17 cellular contexts compared by ENCODE assay signal in the genomic region with DNA sequence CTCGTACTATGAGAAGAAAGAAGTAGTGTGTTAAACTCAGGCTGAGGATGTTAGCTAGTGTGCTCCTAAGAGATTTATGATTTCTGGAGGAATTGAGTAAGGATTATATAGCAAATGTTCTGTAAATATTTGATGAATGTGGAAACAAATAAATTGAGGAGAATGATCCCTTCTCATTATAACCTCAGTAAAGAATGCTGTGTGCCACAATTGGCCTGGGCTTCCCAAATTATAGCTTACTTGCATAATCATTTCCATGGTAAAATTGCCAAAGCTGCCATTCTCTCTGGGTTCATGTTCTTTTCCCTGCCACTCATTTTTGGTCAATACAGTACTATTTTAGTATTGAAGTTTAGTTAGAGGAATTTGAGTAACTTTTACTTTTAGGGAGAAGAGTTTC.
A peak's percentile ranks its signal among the peaks of the same experiment; 100 is the strongest.
DNase-seq lines count a peak whose midpoint lies in the region; ATAC-seq and TF ChIP-seq lines count a peak whose summit lies in the region.
"Had no signal": no experiment of that assay in that cellular context is flagged by ENCODE, and none has a peak within 500 bp of the region (broad histone marks: within the 10 kb centered on the region; RNA-seq: fewer than 3 reads in every experiment).

No MANE protein-coding gene starts in this region.

- H3K27me3 ChIP-seq in MG63, result no peaks in the 10 kb centered on the region
- H3K27me3 ChIP-seq: BLaER1 treated with 17β-estradiol and CSF1 and Interleukin-3, amounts not matched to agents 10 nM and 100 nM had no signal

- H3K9me3 ChIP-seq in mucosa of descending colon (no peaks in the 10 kb centered on the region), MG63 (no peaks in the 10 kb centered on the region)

- H3K4me1 ChIP-seq in mucosa of descending colon (ENCODE audit: low read depth), result no peaks in the 10 kb centered on the region
- H3K4me1 ChIP-seq: BLaER1 treated with 17β-estradiol and CSF1 and Interleukin-3, amounts not matched to agents 10 nM and 100 nM had no signal

- peaks cover 3% of the 10 kb centered on the region for H3K9me3 Mint-ChIP-seq in natural killer cell treated with Interleukin-12 subunit alpha and Interleukin-12 subunit beta and Interleukin-15 and Interleukin-18, amount 100 ng/mL, for 72 hours

- intact Hi-C loops in mucosa of descending colon (cut with DNase I, micrococcal nuclease), result no loop called here

- H3K4me3 ChIP-seq in LNCaP clone FGC (ENCODE audit: low read depth, low read length) (no peak overlapping the region), mucosa of descending colon (no peak overlapping the region), MG63 (no peak overlapping the region)
- H3K4me3 ChIP-seq: BLaER1 treated with 17β-estradiol and CSF1 and Interleukin-3, amounts not matched to agents 10 nM and 100 nM; GM12878 had no signal

- H3K27ac Mint-ChIP-seq in natural killer cell treated with Interleukin-12 subunit alpha and Interleukin-12 subunit beta and Interleukin-15 and Interleukin-18, amount 100 ng/mL, for 72 hours, result no peak overlapping the region
- H3K27ac Mint-ChIP-seq: B cell; CD8-positive, alpha-beta T cell; H9 had no signal

- no peaks in the 10 kb centered on the region for H3K27me3 Mint-ChIP-seq in natural killer cell treated with Interleukin-12 subunit alpha and Interleukin-12 subunit beta and Interleukin-15 and Interleukin-18, amount 100 ng/mL, for 72 hours
- H3K27me3 Mint-ChIP-seq: B cell had no signal

- TF ChIP-seq CTCF in LNCaP clone FGC (IDR thresholded peaks at IDR 0.05; ENCODE audit: control insufficient read depth, extremely low read depth, insufficient read depth) (no peak), VCaP (conservative IDR thresholded peaks at IDR 0.05) (no peak), mucosa of descending colon (IDR thresholded peaks at IDR 0.05) (no peak)

- peak; percentile 22 for ATAC-seq in mucosa of descending colon
- ATAC-seq in natural killer cell treated with Interleukin-12 subunit alpha and Interleukin-12 subunit beta and Interleukin-15 and Interleukin-18, amount 100 ng/mL, for 72 hours, result no peak
- ATAC-seq: CD8-positive, alpha-beta T cell; GM12878 had no signal

- H3K4me3 Mint-ChIP-seq in natural killer cell treated with Interleukin-12 subunit alpha and Interleukin-12 subunit beta and Interleukin-15 and Interleukin-18, amount 100 ng/mL, for 72 hours, result no peak overlapping the region
- H3K4me3 Mint-ChIP-seq: B cell; CD8-positive, alpha-beta T cell; H9 had no signal

- H3K27ac ChIP-seq in VCaP, result peak overlapping the region; percentile 67
- H3K27ac ChIP-seq: BLaER1 treated with 17β-estradiol and CSF1 and Interleukin-3, amounts not matched to agents 10 nM and 100 nM had no signal

- peak; percentile 83 for DNase-seq in LNCaP clone FGC (ENCODE audit: low read depth)
- no peak for DNase-seq in mucosa of descending colon
- no peak for DNase-seq in natural killer cell treated with Interleukin-12 subunit alpha and Interleukin-12 subunit beta and Interleukin-15 and Interleukin-18, amount 100 ng/mL, for 72 hours (ENCODE audit: low spot score)
- DNase-seq in NCI-H2107 treated with DMSO at 0.1 percent for 48 hours (lab: John Stamatoyannopoulos, UW; ENCODE audit: unreplicated experiment), result no peak
- no peak for DNase-seq in MG63
- no peak for DNase-seq in NCI-H146 (lab: John Stamatoyannopoulos, UW)
- DNase-seq: CD8-positive, alpha-beta T cell; DMS 273 treated with DMSO at 0.1 percent for 48 hours; DMS53; DND-41; EL; H9; IMR-90 had no signal

- H3K36me3 Mint-ChIP-seq in natural killer cell treated with Interleukin-12 subunit alpha and Interleukin-12 subunit beta and Interleukin-15 and Interleukin-18, amount 100 ng/mL, for 72 hours, result peaks cover 4% of the 10 kb centered on the region
- H3K36me3 Mint-ChIP-seq: CD8-positive, alpha-beta T cell had no signal

- H3K4me1 Mint-ChIP-seq in natural killer cell treated with Interleukin-12 subunit alpha and Interleukin-12 subunit beta and Interleukin-15 and Interleukin-18, amount 100 ng/mL, for 72 hours (ENCODE audit: low read depth in 2 of 2), result no peaks in the 10 kb centered on the region
- H3K4me1 Mint-ChIP-seq: B cell had no signal

- H3K36me3 ChIP-seq in mucosa of descending colon (ENCODE audit: low read depth) (no peaks in the 10 kb centered on the region), MG63 (no peaks in the 10 kb centered on the region)
- H3K36me3 ChIP-seq: BLaER1 treated with 17β-estradiol and CSF1 and Interleukin-3, amounts not matched to agents 10 nM and 100 nM had no signal
